ENCODE assay signal across 8 cellular contexts in genomic region chrX:46912098-46912672, GRCh38. TPM values are rescaled to one million over a fixed set of nuclear protein-coding genes. Genes with fewer than 3 reads are reported as not detected.
A peak's percentile ranks its signal among the peaks of the same experiment; 100 is the strongest.
DNase-seq lines count a peak whose midpoint lies in the region; ATAC-seq lines count a peak whose summit lies in the region.

Gene JADE3, plus strand, starts transcription at chrX:46912421. Its CDS starts 72,474 bp downstream, at chrX:46984895.

- peak; percentile 52 for DNase-seq in CMK (ENCODE audit: low read depth)
- peak; percentile 86 for DNase-seq in H7
- peak; percentile 42 for DNase-seq in NCI-H1694 (lab: John Stamatoyannopoulos, UW)
- DNase-seq in T-helper 2 cell treated with Interferon-gamma antibody and Interleukin-4, amounts not matched to agents 5 μg/mL and 100 μg/mL, for 36 hours (ENCODE audit: low spot score): peak; percentile 19
- DNase-seq in cerebellum (ENCODE audit: low spot score): peak; percentile 60
- DNase-seq in islet precursor cell: peak; percentile 89

- no peaks in the 10 kb centered on the region for H3K36me3 ChIP-seq in H7 (replicated peaks; ENCODE audit: control insufficient read depth, insufficient read depth, low read length)

- H3K27me3 ChIP-seq in H7 (ENCODE audit: control insufficient read depth, insufficient read depth, low read length): peaks cover 3% of the 10 kb centered on the region; the same call in 1 of the 2 replicates

- peaks cover 5% of the 10 kb centered on the region for H3K4me1 Mint-ChIP-seq in T-helper 2 cell treated with Interferon-gamma antibody and Interleukin-4, amounts not matched to agents 5 μg/mL and 100 μg/mL, for 36 hours (ENCODE audit: low read depth)

- H3K27ac Mint-ChIP-seq in T-helper 2 cell treated with Interferon-gamma antibody and Interleukin-4, amounts not matched to agents 5 μg/mL and 100 μg/mL, for 36 hours: no peak within 1 kb of the TSS

- peaks cover 63% of the 10 kb centered on the region for H3K27me3 Mint-ChIP-seq in T-helper 2 cell treated with Interferon-gamma antibody and Interleukin-4, amounts not matched to agents 5 μg/mL and 100 μg/mL, for 36 hours (ENCODE audit: low read depth)

- ATAC-seq in GM18870 (IDR thresholded peaks at IDR 0.05; ENCODE audit: unreplicated experiment): no peak

- H3K36me3 Mint-ChIP-seq in T-helper 2 cell treated with Interferon-gamma antibody and Interleukin-4, amounts not matched to agents 5 μg/mL and 100 μg/mL, for 36 hours (ENCODE audit: low read depth): no peaks in the 10 kb centered on the region

- peak within 1 kb of the TSS in 14 of 21 experiments; percentile 3 to 76 (median 56) for H3K27ac ChIP-seq in skin epidermis

- H3K9me3 Mint-ChIP-seq in T-helper 2 cell treated with Interferon-gamma antibody and Interleukin-4, amounts not matched to agents 5 μg/mL and 100 μg/mL, for 36 hours: no peaks in the 10 kb centered on the region

- peak within 1 kb of the TSS; percentile 79 for H3K4me3 Mint-ChIP-seq in T-helper 2 cell treated with Interferon-gamma antibody and Interleukin-4, amounts not matched to agents 5 μg/mL and 100 μg/mL, for 36 hours

- peak within 1 kb of the TSS; percentile 83 for H3K4me3 ChIP-seq in H7 (ENCODE audit: insufficient read depth, low read depth, low read length)
- peak within 1 kb of the TSS; percentile 52 to 73 (median 56) for H3K4me3 ChIP-seq in skin epidermis

RNA-seq across cellular contexts. Expression of gene JADE3, which starts in this region (rescaled TPM):
- total RNA-seq in H7 (2014; rRNA removed; shearing (Covaris generic)): 16.0 and 18.7 TPM in 2 replicates
- 10.9 TPM for total RNA-seq in cerebellum

Comparison
In these comparisons a context has a peak if more than half of its experiments do, and no peak if none do; other contexts are left out.
1. DNase-seq: peak in every context shown above with its lines; median percentile 89 in islet precursor cell; 86 in H7; 60 in cerebellum; 52 in CMK; 42 in NCI-H1694; 19 in T-helper 2 cell treated with Interferon-gamma antibody and Interleukin-4, amounts not matched to agents 5 μg/mL and 100 μg/mL, for 36 hours.